Comparison of ENCODE assay signal across 1 cellular context in genomic region chr1:218345673-218346390, GRCh38.
TF ChIP-seq lines count a peak whose summit lies in the region.

No MANE protein-coding gene starts in this region.

TF ChIP-seq in H1, 55 proteins besides CTCF, POLR2A, EP300 and RAD21 (continued from another document):
- TF ChIP-seq TCF12 (IDR thresholded peaks at IDR 0.05; ENCODE audit: low read depth, low read length), result no peak
- no peak for TF ChIP-seq NRF1 (IDR thresholded peaks at IDR 0.05; ENCODE audit: low read depth, low read length)
- no peak for TF ChIP-seq CBX8 (IDR thresholded peaks at IDR 0.05; ENCODE audit: borderline replicate concordance, low read depth, low read length)
- TF ChIP-seq CHD2 (IDR thresholded peaks at IDR 0.05; ENCODE audit: low read length), result no peak
- no peak for TF ChIP-seq TAF7 (optimal IDR thresholded peaks at IDR 0.05; ENCODE audit: borderline replicate concordance, low read depth, low read length)
- TF ChIP-seq BRCA1 (IDR thresholded peaks at IDR 0.05; ENCODE audit: low read depth, low read length), result no peak
- TF ChIP-seq ZNF274 (IDR thresholded peaks at IDR 0.05; ENCODE audit: borderline replicate concordance, extremely low read depth, low read length), result no peak
- no peak for TF ChIP-seq CHD1 (IDR thresholded peaks at IDR 0.05; ENCODE audit: low read depth, low read length)
- no peak for TF ChIP-seq BACH1 (IDR thresholded peaks at IDR 0.05; ENCODE audit: low read length)
- TF ChIP-seq CHD7 (IDR thresholded peaks at IDR 0.05; ENCODE audit: insufficient replicate concordance, low read length), result no peak
- no peak for TF ChIP-seq SAP30 (IDR thresholded peaks at IDR 0.05; ENCODE audit: insufficient read depth, insufficient replicate concordance, low read length)
- peak; percentile 30; the same call in 1 of the 2 replicates for TF ChIP-seq PHF8 (conservative IDR thresholded peaks at IDR 0.05; ENCODE audit: low read depth, low read length)
- TF ChIP-seq KDM4A (IDR thresholded peaks at IDR 0.05; ENCODE audit: low read depth, low read length, severe bottlenecking), result peak; percentile 89
- TF ChIP-seq EZH2 (IDR thresholded peaks at IDR 0.05; ENCODE audit: low read depth, low read length, severe bottlenecking), result no peak
- no peak for TF ChIP-seq MAFK (IDR thresholded peaks at IDR 0.05; ENCODE audit: low read depth, low read length)
- no peak for TF ChIP-seq RFX5 (IDR thresholded peaks at IDR 0.05; ENCODE audit: borderline replicate concordance, low read depth, low read length)
- TF ChIP-seq, protein P1, sequence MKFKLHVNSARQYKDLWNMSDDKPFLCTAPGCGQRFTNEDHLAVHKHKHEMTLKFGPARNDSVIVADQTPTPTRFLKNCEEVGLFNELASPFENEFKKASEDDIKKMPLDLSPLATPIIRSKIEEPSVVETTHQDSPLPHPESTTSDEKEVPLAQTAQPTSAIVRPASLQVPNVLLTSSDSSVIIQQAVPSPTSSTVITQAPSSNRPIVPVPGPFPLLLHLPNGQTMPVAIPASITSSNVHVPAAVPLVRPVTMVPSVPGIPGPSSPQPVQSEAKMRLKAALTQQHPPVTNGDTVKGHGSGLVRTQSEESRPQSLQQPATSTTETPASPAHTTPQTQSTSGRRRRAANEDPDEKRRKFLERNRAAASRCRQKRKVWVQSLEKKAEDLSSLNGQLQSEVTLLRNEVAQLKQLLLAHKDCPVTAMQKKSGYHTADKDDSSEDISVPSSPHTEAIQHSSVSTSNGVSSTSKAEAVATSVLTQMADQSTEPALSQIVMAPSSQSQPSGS (IDR thresholded peaks at IDR 0.05; ENCODE audit: low read length), result no peak
- no peak; the same call in 1 of the 2 replicates for TF ChIP-seq KDM1A (IDR thresholded peaks at IDR 0.05; ENCODE audit: borderline replicate concordance, low read length)
- no peak for TF ChIP-seq CREB1 (IDR thresholded peaks at IDR 0.05)
- no peak for TF ChIP-seq NANOG (IDR thresholded peaks at IDR 0.05; ENCODE audit: insufficient read depth, low read depth, low read length, poor library complexity, severe bottlenecking)
- no peak; the same call in 1 of the 2 replicates for TF ChIP-seq TAF1 (IDR thresholded peaks at IDR 0.05; ENCODE audit: low read depth, low read length)
- peak; percentile 50 for TF ChIP-seq CTBP2 (IDR thresholded peaks at IDR 0.05; ENCODE audit: borderline replicate concordance, insufficient read depth, insufficient read length, low read length)
- no peak for TF ChIP-seq SP1 (IDR thresholded peaks at IDR 0.05; ENCODE audit: low read depth, low read length)
- TF ChIP-seq CEBPB (IDR thresholded peaks at IDR 0.05; ENCODE audit: low read depth, low read length), result no peak
- TF ChIP-seq EGR1 (IDR thresholded peaks at IDR 0.05; ENCODE audit: borderline replicate concordance, low read depth, low read length), result no peak
- peak; percentile 60; the same call in 1 of the 2 replicates for TF ChIP-seq SUZ12 (IDR thresholded peaks at IDR 0.05; ENCODE audit: low read length)
- no peak for TF ChIP-seq POU5F1 (IDR thresholded peaks at IDR 0.05; ENCODE audit: low read depth, low read length)
- TF ChIP-seq, protein P2, sequence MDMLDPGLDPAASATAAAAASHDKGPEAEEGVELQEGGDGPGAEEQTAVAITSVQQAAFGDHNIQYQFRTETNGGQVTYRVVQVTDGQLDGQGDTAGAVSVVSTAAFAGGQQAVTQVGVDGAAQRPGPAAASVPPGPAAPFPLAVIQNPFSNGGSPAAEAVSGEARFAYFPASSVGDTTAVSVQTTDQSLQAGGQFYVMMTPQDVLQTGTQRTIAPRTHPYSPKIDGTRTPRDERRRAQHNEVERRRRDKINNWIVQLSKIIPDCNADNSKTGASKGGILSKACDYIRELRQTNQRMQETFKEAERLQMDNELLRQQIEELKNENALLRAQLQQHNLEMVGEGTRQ (IDR thresholded peaks at IDR 0.05; ENCODE audit: low read length), result no peak
- no peak for TF ChIP-seq CBX5 (IDR thresholded peaks at IDR 0.05; ENCODE audit: low read depth, low read length)
- TF ChIP-seq HDAC6 (IDR thresholded peaks at IDR 0.05; ENCODE audit: low read depth, low read length), result no peak
- TF ChIP-seq HDAC2 (IDR thresholded peaks at IDR 0.05; ENCODE audit: borderline replicate concordance in 1 of 2, low read depth in 2 of 2, low read length in 2 of 2), result 0 out of 4 replicates have a peak, but pooled peaks of 1 of the 2 experiments have one; percentile 31
- peak; percentile 99 for TF ChIP-seq RBBP5 (IDR thresholded peaks at IDR 0.05; ENCODE audit: borderline replicate concordance, low read depth, low read length)
- TF ChIP-seq ASH2L (IDR thresholded peaks at IDR 0.05; ENCODE audit: low read length), result peak; percentile 92
- TF ChIP-seq, protein P3, sequence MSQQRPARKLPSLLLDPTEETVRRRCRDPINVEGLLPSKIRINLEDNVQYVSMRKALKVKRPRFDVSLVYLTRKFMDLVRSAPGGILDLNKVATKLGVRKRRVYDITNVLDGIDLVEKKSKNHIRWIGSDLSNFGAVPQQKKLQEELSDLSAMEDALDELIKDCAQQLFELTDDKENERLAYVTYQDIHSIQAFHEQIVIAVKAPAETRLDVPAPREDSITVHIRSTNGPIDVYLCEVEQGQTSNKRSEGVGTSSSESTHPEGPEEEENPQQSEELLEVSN (IDR thresholded peaks at IDR 0.05), result no peak
- TF ChIP-seq JUN (IDR thresholded peaks at IDR 0.05; ENCODE audit: low read depth, low read length), result no peak
- TF ChIP-seq TEAD4 (IDR thresholded peaks at IDR 0.05; ENCODE audit: low read depth, low read length), result no peak
- TF ChIP-seq YY1 (IDR thresholded peaks at IDR 0.05; ENCODE audit: low read depth, low read length), result no peak
- TF ChIP-seq, protein P4, sequence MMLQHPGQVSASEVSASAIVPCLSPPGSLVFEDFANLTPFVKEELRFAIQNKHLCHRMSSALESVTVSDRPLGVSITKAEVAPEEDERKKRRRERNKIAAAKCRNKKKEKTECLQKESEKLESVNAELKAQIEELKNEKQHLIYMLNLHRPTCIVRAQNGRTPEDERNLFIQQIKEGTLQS (IDR thresholded peaks at IDR 0.05; ENCODE audit: insufficient read depth, low read depth, low read length), result no peak
- TF ChIP-seq SIX5 (IDR thresholded peaks at IDR 0.05; ENCODE audit: low read depth, low read length), result no peak
- no peak for TF ChIP-seq SP4 (IDR thresholded peaks at IDR 0.05; ENCODE audit: low read length)
- TF ChIP-seq SIN3A (conservative IDR thresholded peaks at IDR 0.05 in 1 of 2, IDR thresholded peaks at IDR 0.05 in 1 of 2; ENCODE audit: low read depth in 1 of 2, low read length in 2 of 2), result 0 out of 4 replicates have a peak, but pooled peaks of 1 of the 2 experiments have one; percentile 16
- TF ChIP-seq SRF (IDR thresholded peaks at IDR 0.05; ENCODE audit: low read depth, low read length), result no peak
- TF ChIP-seq GTF2F1 (IDR thresholded peaks at IDR 0.05; ENCODE audit: borderline replicate concordance, low read depth, low read length), result no peak
- TF ChIP-seq KDM5A (IDR thresholded peaks at IDR 0.05; ENCODE audit: low read length), result no peak
- TF ChIP-seq TBP (IDR thresholded peaks at IDR 0.05; ENCODE audit: low read depth, low read length), result no peak; the same call in 1 of the 2 replicates
- no peak for TF ChIP-seq RXRA (IDR thresholded peaks at IDR 0.05; ENCODE audit: insufficient read depth, low read depth, low read length)
- TF ChIP-seq GABPA (IDR thresholded peaks at IDR 0.05; ENCODE audit: borderline replicate concordance, insufficient read depth, low read length), result no peak
- TF ChIP-seq JUND (IDR thresholded peaks at IDR 0.05; ENCODE audit: low read length), result no peak
- peak; percentile 31; the same call in 1 of the 2 replicates for TF ChIP-seq POLR2AphosphoS5 (IDR thresholded peaks at IDR 0.05; ENCODE audit: low read depth, low read length)
- no peak for TF ChIP-seq BCL11A (IDR thresholded peaks at IDR 0.05; ENCODE audit: low read depth in 2 of 2, low read length in 2 of 2)
- no peak for TF ChIP-seq FOSL1 (IDR thresholded peaks at IDR 0.05; ENCODE audit: insufficient read depth, low read depth, low read length)
- no peak for TF ChIP-seq SIRT6 (IDR thresholded peaks at IDR 0.05; ENCODE audit: low read length)
- no peak for TF ChIP-seq RNF2 (IDR thresholded peaks at IDR 0.05; ENCODE audit: borderline replicate concordance, low read depth, low read length, missing control alignments, poor library complexity, severe bottlenecking)
TF ChIP-seq in H1: peak in this region for 10.
